ENCODE assay signal across 8 cellular contexts in genomic region chr18:63317982-63318881, GRCh38. TPM values are rescaled to one million over a fixed set of nuclear protein-coding genes. Genes with fewer than 3 reads are reported as not detected.
DNase-seq lines count a peak whose midpoint lies in the region; ATAC-seq and TF ChIP-seq lines count a peak whose summit lies in the region.

No MANE protein-coding gene starts in this region.

- H3K27ac ChIP-seq in colonic mucosa, result peak overlapping the region; percentile 62

- H3K4me1 Mint-ChIP-seq in activated CD4-positive, alpha-beta T cell treated with anti-CD3 and anti-CD28 coated beads for 36 hours, result peaks cover 41% of the 10 kb centered on the region

- peak overlapping the region; percentile 98 for H3K4me3 Mint-ChIP-seq in activated CD4-positive, alpha-beta T cell treated with anti-CD3 and anti-CD28 coated beads for 36 hours

- no peaks in the 10 kb centered on the region for H3K27me3 Mint-ChIP-seq in activated CD4-positive, alpha-beta T cell treated with anti-CD3 and anti-CD28 coated beads for 36 hours

- no peaks in the 10 kb centered on the region for H3K9me3 Mint-ChIP-seq in activated CD4-positive, alpha-beta T cell treated with anti-CD3 and anti-CD28 coated beads for 36 hours (ENCODE audit: low read depth)

- no peak for DNase-seq in HFF-Myc (ENCODE audit: extremely low read depth, low read depth)
- DNase-seq in NCI-H187 (lab: John Stamatoyannopoulos, UW), result peak; percentile 45 to 70
- DNase-seq in activated CD4-positive, alpha-beta T cell treated with anti-CD3 and anti-CD28 coated beads for 36 hours, result peak; percentile 94
- peak; percentile 84 for DNase-seq in colonic mucosa
- peak; percentile 84 for DNase-seq in medulla oblongata (ENCODE audit: extremely low spot score)
- peak; percentile 62 for DNase-seq in stimulated activated CD8-positive, alpha-beta memory T cell treated with anti-CD3 and anti-CD28 coated beads, Interleukin-12 subunit alpha, Interleukin-12 subunit beta, amount 100 ng/mL, for 4 hours (ENCODE audit: low read depth)
- DNase-seq in HEK293T (ENCODE audit: extremely low spot score), result no peak

- no peaks in the 10 kb centered on the region for H3K9me3 ChIP-seq in colonic mucosa

- peaks cover 50% of the 10 kb centered on the region for H3K36me3 Mint-ChIP-seq in activated CD4-positive, alpha-beta T cell treated with anti-CD3 and anti-CD28 coated beads for 36 hours (ENCODE audit: low read depth)

- CTCF ChIA-PET in activated CD4-positive, alpha-beta T cell treated with anti-CD3 and anti-CD28 coated beads for 36 hours (lab: Charles Lee), result interaction anchor here (0.5 to 3.9 kb wide), 64 partner anchors 12 to 603 kb away, joined by 3 to 60 read pairs (median 4); partner anchors contain the start of genes KDSR, PHLPP1 and VPS4B
- CTCF ChIA-PET in HEK293T (lab: Yijun Ruan, JAX), result interaction anchor here (0.5 to 2.2 kb wide), 11 partner anchors 11 to 302 kb away, joined by 3 to 15 read pairs (median 4); no protein-coding TSS in a partner anchor

- H3K27me3 ChIP-seq in colonic mucosa, result no peaks in the 10 kb centered on the region

- ATAC-seq in activated CD4-positive, alpha-beta T cell treated with anti-CD3 and anti-CD28 coated beads for 36 hours, result peak; percentile 71

- peak overlapping the region; percentile 86 for H3K4me3 ChIP-seq in GM12875 (ENCODE audit: low read depth, low read length)
- peak overlapping the region; percentile 62 for H3K4me3 ChIP-seq in HFF-Myc (replicated peaks; ENCODE audit: low read depth, low read length)
- H3K4me3 ChIP-seq in colonic mucosa, result peak overlapping the region; percentile 88

- no peaks in the 10 kb centered on the region for H3K36me3 ChIP-seq in colonic mucosa

- H3K9ac ChIP-seq in colonic mucosa (ENCODE audit: low read depth in 2 of 2, low read length in 2 of 2), result peak overlapping the region; percentile 73 to 83

- H3K27ac Mint-ChIP-seq in activated CD4-positive, alpha-beta T cell treated with anti-CD3 and anti-CD28 coated beads for 36 hours, result peak overlapping the region; percentile 97

- peaks cover 3% of the 10 kb centered on the region for H3K4me1 ChIP-seq in colonic mucosa

- TF ChIP-seq CTCF in GM12875 (IDR thresholded peaks at IDR 0.05; ENCODE audit: borderline replicate concordance, insufficient read depth, low read depth, low read length) (peak; percentile 99), HFF-Myc (IDR thresholded peaks at IDR 0.05; ENCODE audit: low read depth, low read length, missing control alignments) (peak; percentile 59), colonic mucosa (IDR thresholded peaks at IDR 0.05) (peak; percentile 76)

- POLR2A ChIA-PET in activated CD4-positive, alpha-beta T cell treated with anti-CD3 and anti-CD28 coated beads for 36 hours (lab: Charles Lee), result interaction anchor here (0.5 to 1.4 kb wide), 11 partner anchors 16 to 186 kb away, joined by 3 to 6 read pairs (median 3); no protein-coding TSS in a partner anchor
- POLR2A ChIA-PET in HEK293T (lab: Yijun Ruan, JAX), result interaction anchor here (1.0 to 1.3 kb wide), 2 partner anchors 128 to 186 kb away, joined by 3 to 6 read pairs; no protein-coding TSS in a partner anchor

- intact Hi-C loops in activated CD4-positive, alpha-beta T cell treated with anti-CD3 and anti-CD28 coated beads for 36 hours (cut with DNase I, micrococcal nuclease), result loop anchor here (1.0 to 5.0 kb wide), 8 partner anchors 15 to 187 kb away; no protein-coding TSS in a partner anchor
- intact Hi-C loops in colonic mucosa (cut with DNase I), result loop anchor here (2.0 kb wide), 1 partner anchor 187 kb away; no protein-coding TSS in a partner anchor

TF ChIP-seq in HEK293T, 16 proteins besides CTCF, POLR2A, EP300 and RAD21:
- TF ChIP-seq BHLHE40 (IDR thresholded peaks at IDR 0.05; ENCODE audit: borderline replicate concordance), result no peak
- TF ChIP-seq FOXM1 (IDR thresholded peaks at IDR 0.05; ENCODE audit: borderline replicate concordance), result no peak
- TF ChIP-seq NFRKB (IDR thresholded peaks at IDR 0.05), result no peak

RNA-seq across cellular contexts. Expression of gene BCL2, which starts 1.3 kb away (rescaled TPM):
- 10 to 100 TPM; 66.0 to 88.9 TPM for total RNA-seq in activated CD4-positive, alpha-beta T cell treated with anti-CD3 and anti-CD28 coated beads for 36 hours
- total RNA-seq in colonic mucosa, result 10 to 100 TPM; 13.9 to 16.4 TPM

RNA-seq across cellular contexts. Expression of gene KDSR, which starts 48.8 kb away (rescaled TPM):
- 10 to 100 TPM; 72.6 to 78.6 TPM for total RNA-seq in activated CD4-positive, alpha-beta T cell treated with anti-CD3 and anti-CD28 coated beads for 36 hours
- 10 to 100 TPM; 32.8 to 55.3 TPM for total RNA-seq in colonic mucosa

Comparison
In these comparisons a context has a peak if more than half of its experiments do, and no peak if none do; other contexts are left out.
1. DNase-seq: peak in NCI-H187 (2 of 2), activated CD4-positive, alpha-beta T cell treated with anti-CD3 and anti-CD28 coated beads for 36 hours (single experiment), colonic mucosa (single experiment), medulla oblongata (single experiment) and stimulated activated CD8-positive, alpha-beta memory T cell treated with anti-CD3 and anti-CD28 coated beads, Interleukin-12 subunit alpha, Interleukin-12 subunit beta, amount 100 ng/mL, for 4 hours (single experiment); none in HFF-Myc (single experiment) and HEK293T (single experiment).
2. Peak in every context shown above with its lines, with median percentiles within 50 percentile points of each other: H3K4me3 ChIP-seq and CTCF ChIP-seq.